ENCODE assay signal across 9 cellular contexts in the genomic region with DNA sequence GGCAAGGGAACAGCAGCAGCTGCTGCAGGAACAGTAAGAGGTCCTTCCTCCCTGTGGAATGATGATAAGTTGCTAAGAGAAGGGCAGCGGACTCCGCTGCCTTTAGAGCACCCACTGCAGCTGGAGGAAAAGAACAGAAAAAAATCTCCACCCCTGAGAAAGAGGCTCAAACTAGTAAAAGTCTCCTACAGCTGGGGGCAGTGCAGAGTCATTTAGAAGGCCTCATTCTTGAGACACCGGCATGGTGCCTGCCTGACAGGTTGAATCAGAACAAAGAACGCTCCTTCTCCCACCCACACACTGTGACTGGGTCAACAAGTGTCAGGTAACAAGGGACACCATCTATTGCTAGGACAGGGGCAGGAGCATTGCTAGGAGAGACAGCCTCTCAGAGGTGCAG.
DNase-seq lines count a peak whose midpoint lies in the region; ATAC-seq, FAIRE-seq and TF ChIP-seq lines count a peak whose summit lies in the region.
"Had no signal": no experiment of that assay in that cellular context is flagged by ENCODE, and none has a peak within 500 bp of the region (broad histone marks: within the 10 kb centered on the region; RNA-seq: fewer than 3 reads in every experiment).

No MANE protein-coding gene starts in this region.

- in situ Hi-C loops in GM12878 (cut with MboI), result no loop called here

- intact Hi-C loops in GM12878 (cut with micrococcal nuclease; ENCODE audit: unreplicated experiment) (loop anchor here (1.0 to 5.0 kb wide), 3 partner anchors 47 to 319 kb away; no protein-coding TSS in a partner anchor), CD14-positive monocyte (cut with micrococcal nuclease) (no loop called here)

- TF ChIP-seq RAD21 in GM12878 (IDR thresholded peaks at IDR 0.05; ENCODE audit: insufficient read depth, low read depth, low read length), result peak; percentile 80

- peak; percentile 52 to 57 (median 55) for TF ChIP-seq CTCF in GM12878 (IDR thresholded peaks at IDR 0.05 in 2 of 3, conservative IDR thresholded peaks at IDR 0.05 in 1 of 3; ENCODE audit: control insufficient read depth in 2 of 3, extremely low read depth in 1 of 3, insufficient read depth in 1 of 3, low read depth in 3 of 3, low read length in 3 of 3)
- TF ChIP-seq CTCF in osteoblast (IDR thresholded peaks at IDR 0.05; ENCODE audit: extremely low read depth, low read depth, low read length), result peak; percentile 52
- no peak for TF ChIP-seq CTCF in CD14-positive monocyte (IDR thresholded peaks at IDR 0.05)

- DNase-seq in DMS 273 (lab: John Stamatoyannopoulos, UW; ENCODE audit: unreplicated experiment) (peak; percentile 31), DMS 273 treated with DMSO at 0.1 percent for 48 hours (lab: John Stamatoyannopoulos, UW) (no peak), LHCN-M2 (ENCODE audit: low read depth) (peak; percentile 21), GM12878 (ENCODE audit: low read depth, low spot score) (no peak), osteoblast (ENCODE audit: insufficient read length, low spot score, missing footprints) (no peak), retina (no peak), globus pallidus (ENCODE audit: low spot score) (no peak), CD14-positive monocyte (ENCODE audit: low spot score) (no peak)

- BruUV-seq in GM12878 (replicated peaks; lab: Mats Ljungman, UMichigan), result no TSS peak

- H3K27me3 ChIP-seq in GM12878 (replicated peaks in 1 of 2; ENCODE audit: control insufficient read depth in 2 of 2, insufficient read depth in 2 of 2, low read length in 1 of 2), result peaks cover 2 to 7% of the 10 kb centered on the region in 2 experiments; a peak in 1 of 4 replicates
- H3K27me3 ChIP-seq in osteoblast (ENCODE audit: insufficient read depth, low read length), result no peaks in the 10 kb centered on the region

- no peak overlapping the region for H3K4me3 ChIP-seq in GM12878
- H3K4me3 ChIP-seq in osteoblast (ENCODE audit: insufficient read depth, low read length), result no peak overlapping the region

- POLR2A ChIA-PET in GM12878 (lab: Charles Lee), result no interaction called here

- H3K4me1 ChIP-seq in GM12878 (ENCODE audit: control insufficient read depth, insufficient read depth, low read length) (no peaks in the 10 kb centered on the region; the same call in 1 of the 2 replicates), osteoblast (ENCODE audit: insufficient read depth, low read length) (peaks cover 3% of the 10 kb centered on the region)

- H3K9ac ChIP-seq in GM12878 (ENCODE audit: control insufficient read depth, insufficient read depth, low read length), result no peak overlapping the region

- no peak overlapping the region for H3K4me3 Mint-ChIP-seq in CD14-positive monocyte

- H3K27ac ChIP-seq in GM12878 (ENCODE audit: control insufficient read depth, insufficient read depth) (no peak overlapping the region), osteoblast (ENCODE audit: low read depth, low read length) (no peak overlapping the region)

- peaks cover 0 to 7% (median 3%) of the 10 kb centered on the region in 7 donors for H3K9me3 Mint-ChIP-seq in CD14-positive monocyte

- RAD21 ChIA-PET in GM12878 (lab: Charles Lee; ENCODE audit: unreplicated experiment), result interaction anchor here (0.5 to 2.6 kb wide), 11 partner anchors 23 to 320 kb away, joined by 3 to 12 read pairs (median 3); no protein-coding TSS in a partner anchor

- no peaks in the 10 kb centered on the region for H3K4me1 Mint-ChIP-seq in CD14-positive monocyte

- whole genome bisulfite sequencing in GM12878 (ENCODE audit: insufficient coverage, insufficient replicate concordance, low lambda C conversion rate, missing lambda C conversion rate), result 0% methylated on average over 4 of the region's 4 CpGs

- H3K27ac Mint-ChIP-seq in CD14-positive monocyte, result no peak overlapping the region

- H3K4me2 ChIP-seq in GM12878 (ENCODE audit: control insufficient read depth, insufficient read depth) (no peak overlapping the region), osteoblast (ENCODE audit: insufficient read depth, low read length) (no peak overlapping the region)

- H4K20me1 ChIP-seq in GM12878 (ENCODE audit: control insufficient read depth, insufficient read depth) (no peaks in the 10 kb centered on the region), osteoblast (ENCODE audit: insufficient read depth, low read length) (no peaks in the 10 kb centered on the region)

- no peaks in the 10 kb centered on the region for H3K79me2 ChIP-seq in GM12878 (ENCODE audit: control insufficient read depth, insufficient read depth, low read length)
- H3K79me2 ChIP-seq in osteoblast (ENCODE audit: insufficient read depth, low read length), result no peaks in the 10 kb centered on the region

- H3K27me3 Mint-ChIP-seq in CD14-positive monocyte (ENCODE audit: low read depth in 3 of 3), result peaks cover 5 to 17% (median 6%) of the 10 kb centered on the region in 3 donors

- TF ChIP-seq POLR2A in GM12878 (IDR thresholded peaks at IDR 0.05; ENCODE audit: low read depth, low read length), result no peak

- CTCF ChIA-PET in GM12878 (lab: Yijun Ruan, JAX), result interaction anchor here (0.6 to 1.9 kb wide), 17 partner anchors 23 to 357 kb away, joined by 3 to 15 read pairs (median 4); no protein-coding TSS in a partner anchor

- no peaks in the 10 kb centered on the region for H3K36me3 Mint-ChIP-seq in CD14-positive monocyte

- H3K9me3 ChIP-seq in GM12878 (replicated peaks; ENCODE audit: control insufficient read depth, insufficient read depth, low read length) (no peaks in the 10 kb centered on the region; the same call in 2 of the 3 replicates), osteoblast (ENCODE audit: low read depth, low read length) (no peaks in the 10 kb centered on the region)

- ATAC-seq in GM12878, result peak; percentile 88

- no peak for TF ChIP-seq EP300 in GM12878 (IDR thresholded peaks at IDR 0.05; ENCODE audit: borderline replicate concordance in 1 of 2, control insufficient read depth in 1 of 2, low read depth in 2 of 2, low read length in 2 of 2)

- peak; percentile 89 for FAIRE-seq in GM12878 (lab: Jason Lieb, UNC)
- FAIRE-seq: A204.1 had no signal

- SMC1A ChIA-PET in GM12878 (lab: Charles Lee; ENCODE audit: uncharacterized antibody, unreplicated experiment), result interaction anchor here (0.7 to 2.7 kb wide), 12 partner anchors 18 to 326 kb away, joined by 3 to 12 read pairs (median 4); no protein-coding TSS in a partner anchor

- H3K36me3 ChIP-seq in GM12878 (ENCODE audit: control insufficient read depth in 2 of 2, insufficient read depth in 2 of 2, low read length in 1 of 2), result no peaks in the 10 kb centered on the region
- H3K36me3 ChIP-seq in osteoblast (ENCODE audit: insufficient read depth, low read length), result no peaks in the 10 kb centered on the region

- no peak overlapping the region; the same call in 1 of the 2 replicates for H2AFZ ChIP-seq in GM12878 (ENCODE audit: control insufficient read depth, low read depth, low read length)
- H2AFZ ChIP-seq in osteoblast (ENCODE audit: low read length), result no peak overlapping the region

TF ChIP-seq in GM12878, 131 proteins besides CTCF, POLR2A, EP300 and RAD21:
- TF ChIP-seq YY1 (IDR thresholded peaks at IDR 0.05; ENCODE audit: low read depth, low read length), result peak; percentile 51; the same call in 1 of the 2 replicates
- peak; percentile 76 for TF ChIP-seq SMC3 (IDR thresholded peaks at IDR 0.05; ENCODE audit: borderline replicate concordance, low read length)
- no peak for TF ChIP-seq MYB (IDR thresholded peaks at IDR 0.05; ENCODE audit: borderline replicate concordance, low read depth, low read length)

Comparison
In these comparisons a context has a peak if more than half of its experiments do, and no peak if none do; other contexts are left out.
1. DNase-seq: peak in DMS 273 (single experiment) and LHCN-M2 (single experiment); none in DMS 273 treated with DMSO at 0.1 percent for 48 hours (single experiment), GM12878 (single experiment), osteoblast (single experiment), retina (single experiment), globus pallidus (single experiment) and CD14-positive monocyte (single experiment).